14 cellular contexts compared by ENCODE assay signal in the genomic region with DNA sequence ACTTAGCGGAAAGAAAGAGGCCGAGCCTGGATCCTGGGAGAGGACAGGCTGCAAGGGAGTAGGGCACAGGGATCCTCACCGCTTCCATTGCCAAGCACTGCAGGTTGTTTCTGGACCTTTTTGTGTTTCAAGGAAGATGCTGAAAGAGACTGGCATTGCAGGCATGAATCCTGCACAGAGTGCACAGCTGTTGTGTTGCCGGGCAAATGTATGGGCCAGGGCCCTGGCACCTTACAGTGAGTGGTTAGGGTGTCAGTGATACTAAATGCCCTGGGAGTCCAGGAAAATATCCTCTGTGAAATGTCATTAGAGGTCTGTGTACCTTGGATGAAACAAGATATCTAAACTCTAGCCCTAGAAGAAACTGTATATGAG.
DNase-seq lines count a peak whose midpoint lies in the region; ATAC-seq and TF ChIP-seq lines count a peak whose summit lies in the region.
"Had no signal": no experiment of that assay in that cellular context is flagged by ENCODE, and none has a peak within 500 bp of the region (broad histone marks: within the 10 kb centered on the region; RNA-seq: fewer than 3 reads in every experiment).

No MANE protein-coding gene starts in this region.

- 14 to 26% methylated on average over 1 to 3 of the region's 4 CpGs for WGBS in esophagus squamous epithelium, 2 donors

- H3K4me2 ChIP-seq in PC-9: peak overlapping the region; percentile 93

- H3K36me3 Mint-ChIP-seq in osteocyte (ENCODE audit: unreplicated experiment): no peaks in the 10 kb centered on the region
- H3K36me3 Mint-ChIP-seq: immature natural killer cell had no signal

- H2AFZ ChIP-seq in ACC112 (ENCODE audit: low read length, unreplicated experiment) (no peak overlapping the region), PC-9 (no peak overlapping the region; the same call in 1 of the 2 replicates)

- peaks cover 45% of the 10 kb centered on the region for H3K4me1 ChIP-seq in ACC112 (ENCODE audit: control insufficient read depth, insufficient read depth, low read length, unreplicated experiment)
- peaks cover 66% of the 10 kb centered on the region for H3K4me1 ChIP-seq in PC-9 (replicated peaks; ENCODE audit: insufficient read depth)
- peaks cover 10 to 37% (median 21%) of the 10 kb centered on the region in 3 donors for H3K4me1 ChIP-seq in esophagus squamous epithelium

- peak overlapping the region; percentile 93 for H3K27ac Mint-ChIP-seq in osteocyte (ENCODE audit: unreplicated experiment)
- H3K27ac Mint-ChIP-seq: activated CD4-positive, alpha-beta T cell treated with anti-CD3 and anti-CD28 coated beads for 36 hours; activated naive CD4-positive, alpha-beta T cell treated with anti-CD3 and anti-CD28 coated beads for 36 hours; immature natural killer cell had no signal

- ATAC-seq in GM18502 (IDR thresholded peaks at IDR 0.05; ENCODE audit: poor library complexity, unreplicated experiment) (no peak), GM19351 (IDR thresholded peaks at IDR 0.05; ENCODE audit: unreplicated experiment) (no peak), HG03378 (IDR thresholded peaks at IDR 0.05; ENCODE audit: unreplicated experiment) (no peak)

- POLR2A ChIA-PET in PC-9 (lab: Charles Lee; ENCODE audit: unreplicated experiment): interaction anchor here (0.7 to 0.9 kb wide), 5 partner anchors 23 to 667 kb away, joined by 3 to 12 read pairs (median 5); partner anchors contain the start of gene JUN

- H3K9me3 ChIP-seq in PC-9 (ENCODE audit: insufficient read depth, low read depth) (no peaks in the 10 kb centered on the region), esophagus squamous epithelium (no peaks in the 10 kb centered on the region)

- H3K4me3 Mint-ChIP-seq in osteocyte (ENCODE audit: unreplicated experiment): peak overlapping the region; percentile 22
- H3K4me3 Mint-ChIP-seq: activated CD4-positive, alpha-beta T cell treated with anti-CD3 and anti-CD28 coated beads for 36 hours; activated naive CD4-positive, alpha-beta T cell treated with anti-CD3 and anti-CD28 coated beads for 36 hours had no signal

- BruUV-seq in PC-9 (replicated peaks; lab: Mats Ljungman, UMichigan): no TSS peak

- peaks cover 40% of the 10 kb centered on the region for H3F3A ChIP-seq in PC-9 (ENCODE audit: insufficient read depth, low read depth)

- CTCF ChIA-PET in PC-9 (lab: Charles Lee): interaction anchor here (0.6 kb wide), 1 partner anchor 162 kb away, joined by 3 read pairs; no protein-coding TSS in a partner anchor

- H3K79me2 ChIP-seq in ACC112 (ENCODE audit: control insufficient read depth, insufficient read depth, low read length, unreplicated experiment): no peaks in the 10 kb centered on the region
- no peaks in the 10 kb centered on the region; the same call in 1 of the 2 replicates for H3K79me2 ChIP-seq in PC-9 (ENCODE audit: low read depth)

- H3K4me3 ChIP-seq in ACC112 (ENCODE audit: low read depth, low read length) (peak overlapping the region; percentile 72; the same call in 1 of the 2 replicates), PC-9 (peak overlapping the region; percentile 48; the same call in 1 of the 2 replicates), esophagus squamous epithelium (peak overlapping the region in 2 of 4 donors; percentile 1 to 45)

- H3K9me2 ChIP-seq in PC-9 (ENCODE audit: insufficient read depth): no peaks in the 10 kb centered on the region

- H3K36me3 ChIP-seq in ACC112 (ENCODE audit: insufficient read depth, low read length) (no peaks in the 10 kb centered on the region), PC-9 (ENCODE audit: low read depth) (no peaks in the 10 kb centered on the region), esophagus squamous epithelium (no peaks in the 10 kb centered on the region)

- TF ChIP-seq POLR2A in esophagus squamous epithelium (IDR thresholded peaks at IDR 0.05): no peak

- intact Hi-C loops in PC-9 (cut with micrococcal nuclease; ENCODE audit: unreplicated experiment) (loop anchor here (1.0 to 2.0 kb wide), 3 partner anchors 121 to 608 kb away; no protein-coding TSS in a partner anchor), esophagus squamous epithelium (cut with DNase I) (no loop called here)

- H3K4me1 Mint-ChIP-seq in osteocyte (ENCODE audit: unreplicated experiment): peaks cover 53% of the 10 kb centered on the region

- no peaks in the 10 kb centered on the region for H3K27me3 Mint-ChIP-seq in osteocyte (ENCODE audit: unreplicated experiment)

- H3K27ac ChIP-seq in ACC112 (ENCODE audit: low read depth, low read length) (peak overlapping the region; percentile 91), PC-9 (peak overlapping the region; percentile 72), esophagus squamous epithelium (peak overlapping the region; percentile 32 to 88 (median 70)), caudate nucleus (ENCODE audit: low read depth, low read length) (no peak overlapping the region)
- H3K27ac ChIP-seq: HL-60 had no signal

- no peak for TF ChIP-seq CTCF in PC-9 (conservative IDR thresholded peaks at IDR 0.05)
- no peak for TF ChIP-seq CTCF in esophagus squamous epithelium (IDR thresholded peaks at IDR 0.05)
- no peak for TF ChIP-seq CTCF in osteocyte (IDR thresholded peaks at IDR 0.05)

- no peaks in the 10 kb centered on the region for H4K20me1 ChIP-seq in PC-9 (ENCODE audit: insufficient read depth)

- DNase-seq in PC-9 (no peak), esophagus squamous epithelium (lab: John Stamatoyannopoulos, UW) (no peak), osteocyte (ENCODE audit: extremely low spot score, unreplicated experiment) (no peak), caudate nucleus (lab: John Stamatoyannopoulos, UW) (no peak)
- DNase-seq: GF-D8, NCI-H1436 had no signal

- H3K27me3 ChIP-seq in ACC112 (ENCODE audit: insufficient read depth, low read length) (no peaks in the 10 kb centered on the region), PC-9 (ENCODE audit: insufficient read depth, low read depth) (no peaks in the 10 kb centered on the region), esophagus squamous epithelium (no peaks in the 10 kb centered on the region)

- no peaks in the 10 kb centered on the region for H3K9me3 Mint-ChIP-seq in osteocyte (ENCODE audit: unreplicated experiment)
- H3K9me3 Mint-ChIP-seq: activated naive CD4-positive, alpha-beta T cell treated with anti-CD3 and anti-CD28 coated beads for 36 hours; immature natural killer cell had no signal
